Comparison of ENCODE assay signal across 8 cellular contexts in genomic region chr7:50739744-50740455, GRCh38. TPM values are rescaled to one million over a fixed set of nuclear protein-coding genes. Genes with fewer than 3 reads are reported as not detected.
DNase-seq lines count a peak whose midpoint lies in the region; ATAC-seq lines count a peak whose summit lies in the region.

No MANE protein-coding gene starts in this region.

- no peaks in the 10 kb centered on the region for H3K79me2 ChIP-seq in Karpas-422 (ENCODE audit: low read length)

- peaks cover 0 to 1% of the 10 kb centered on the region in 2 donors for H3K27me3 Mint-ChIP-seq in CD8-positive, alpha-beta memory T cell
- H3K27me3 Mint-ChIP-seq in stimulated activated memory B cell treated with anti-CD40 and anti-IgM and Interleukin-4, amounts not matched to agents 10 μg/mL and 1 μg/mL and 100 μg/mL, for 72 hours = peaks cover 21% of the 10 kb centered on the region

- DNase-seq in CD8-positive, alpha-beta memory T cell = peak; percentile 4 to 92 (median 84)
- peak; percentile 54 for DNase-seq in activated CD8-positive, alpha-beta memory T cell treated with anti-CD3 and anti-CD28 coated beads, Interleukin-2, amount 50 U/mL, for 4 hours
- DNase-seq in inferior parietal cortex (ENCODE audit: extremely low spot score) = peak; percentile 18
- DNase-seq in NCI-H226 = no peak
- no peak for DNase-seq in Karpas-422

- H3K9ac ChIP-seq in Karpas-422 (ENCODE audit: low read length) = no peak overlapping the region

- peak overlapping the region; percentile 32 to 75 (median 60) for H3K4me3 Mint-ChIP-seq in CD8-positive, alpha-beta memory T cell
- H3K4me3 Mint-ChIP-seq in stimulated activated memory B cell treated with anti-CD40 and anti-IgM and Interleukin-4, amounts not matched to agents 10 μg/mL and 1 μg/mL and 100 μg/mL, for 72 hours = peak overlapping the region; percentile 4

- H3K9me3 Mint-ChIP-seq in CD8-positive, alpha-beta memory T cell = no peaks in the 10 kb centered on the region
- H3K9me3 Mint-ChIP-seq in stimulated activated memory B cell treated with anti-CD40 and anti-IgM and Interleukin-4, amounts not matched to agents 10 μg/mL and 1 μg/mL and 100 μg/mL, for 72 hours = no peaks in the 10 kb centered on the region

- H3K9me3 ChIP-seq in CD8-positive, alpha-beta memory T cell (ENCODE audit: low read length) = no peaks in the 10 kb centered on the region
- H3K9me3 ChIP-seq in Karpas-422 (ENCODE audit: low read length) = no peaks in the 10 kb centered on the region

- POLR2A ChIA-PET in CD8-positive, alpha-beta memory T cell (lab: Charles Lee) = no interaction called here

- peak overlapping the region; percentile 42 for H3K4me3 ChIP-seq in CD8-positive, alpha-beta memory T cell (ENCODE audit: low read length)
- no peak overlapping the region for H3K4me3 ChIP-seq in Karpas-422 (ENCODE audit: low read length)

- H3K4me1 Mint-ChIP-seq in CD8-positive, alpha-beta memory T cell = peaks cover 20 to 27% (median 21%) of the 10 kb centered on the region in 3 donors
- peaks cover 10% of the 10 kb centered on the region for H3K4me1 Mint-ChIP-seq in stimulated activated memory B cell treated with anti-CD40 and anti-IgM and Interleukin-4, amounts not matched to agents 10 μg/mL and 1 μg/mL and 100 μg/mL, for 72 hours

- peaks cover 22% of the 10 kb centered on the region for H3K4me1 ChIP-seq in CD8-positive, alpha-beta memory T cell (ENCODE audit: insufficient read depth, low read length)
- H3K4me1 ChIP-seq in Karpas-422 (ENCODE audit: low read length) = no peaks in the 10 kb centered on the region

- CTCF ChIA-PET in CD8-positive, alpha-beta memory T cell (lab: Charles Lee) = interaction anchor here (1.0 to 1.5 kb wide), 2 partner anchors 18 to 272 kb away, joined by 3 to 4 read pairs; no protein-coding TSS in a partner anchor

- ATAC-seq in HG03520 (IDR thresholded peaks at IDR 0.05; ENCODE audit: unreplicated experiment) = peak; percentile 63
- ATAC-seq in stimulated activated memory B cell treated with anti-CD40 and anti-IgM and Interleukin-4, amounts not matched to agents 10 μg/mL and 1 μg/mL and 100 μg/mL, for 72 hours = peak; percentile 82
- ATAC-seq in HG03135 (IDR thresholded peaks at IDR 0.05; ENCODE audit: unreplicated experiment) = no peak

- no peak overlapping the region for H3K4me2 ChIP-seq in Karpas-422 (ENCODE audit: low read depth, low read length, poor library complexity, severe bottlenecking)

- no peaks in the 10 kb centered on the region for H3K36me3 ChIP-seq in CD8-positive, alpha-beta memory T cell (ENCODE audit: insufficient read depth, low read length)
- no peaks in the 10 kb centered on the region for H3K36me3 ChIP-seq in Karpas-422 (ENCODE audit: insufficient read depth, low read length)

- H3K36me3 Mint-ChIP-seq in CD8-positive, alpha-beta memory T cell = no peaks in the 10 kb centered on the region
- no peaks in the 10 kb centered on the region for H3K36me3 Mint-ChIP-seq in stimulated activated memory B cell treated with anti-CD40 and anti-IgM and Interleukin-4, amounts not matched to agents 10 μg/mL and 1 μg/mL and 100 μg/mL, for 72 hours

- peak overlapping the region; percentile 38 for H3K27ac ChIP-seq in CD8-positive, alpha-beta memory T cell (ENCODE audit: low read depth, low read length)
- H3K27ac ChIP-seq in Karpas-422 (ENCODE audit: low read length) = no peak overlapping the region

- no peaks in the 10 kb centered on the region for H4K20me1 ChIP-seq in Karpas-422 (ENCODE audit: insufficient read depth, low read depth, low read length)

- H3K27me3 ChIP-seq in CD8-positive, alpha-beta memory T cell (ENCODE audit: insufficient read depth, low read length, poor library complexity, severe bottlenecking) = no peaks in the 10 kb centered on the region
- no peaks in the 10 kb centered on the region for H3K27me3 ChIP-seq in Karpas-422 (ENCODE audit: low read length)

- peak overlapping the region; percentile 70 to 99 (median 92) for H3K27ac Mint-ChIP-seq in CD8-positive, alpha-beta memory T cell
- H3K27ac Mint-ChIP-seq in stimulated activated memory B cell treated with anti-CD40 and anti-IgM and Interleukin-4, amounts not matched to agents 10 μg/mL and 1 μg/mL and 100 μg/mL, for 72 hours = no peak overlapping the region

- H3K9me2 ChIP-seq in Karpas-422 (replicated peaks; ENCODE audit: insufficient read depth, low read length) = no peaks in the 10 kb centered on the region

- no peak overlapping the region for H2AFZ ChIP-seq in Karpas-422 (ENCODE audit: low read length)

RNA-seq across cellular contexts. Expression of gene GRB10, which starts 42.8 kb away (rescaled TPM):
- under 1 TPM; 0.20 TPM for total RNA-seq in CD8-positive, alpha-beta memory T cell
- polyA plus RNA-seq in CD8-positive, alpha-beta memory T cell = 0.49 TPM
- not detected in 2 replicates for total RNA-seq in Karpas-422 (2014; rRNA removed; shearing (Covaris generic); ENCODE audit: low replicate concordance)

Comparison
In these comparisons a context has a peak if more than half of its experiments do, and no peak if none do; other contexts are left out.
1. DNase-seq: peak in CD8-positive, alpha-beta memory T cell (5 of 5), activated CD8-positive, alpha-beta memory T cell treated with anti-CD3 and anti-CD28 coated beads, Interleukin-2, amount 50 U/mL, for 4 hours (single experiment) and inferior parietal cortex (single experiment); none in NCI-H226 (single experiment) and Karpas-422 (single experiment).